In genomic region chr6:45450801-45451200, GRCh38 we compare ENCODE assay signal across 1 cellular context.
TF ChIP-seq lines count a peak whose summit lies in the region.

No MANE protein-coding gene starts in this region.

TF ChIP-seq in K562, 482 proteins besides CTCF, POLR2A, EP300 and RAD21 (continued from another document):
- 0 out of 2 replicates have a peak, but pooled peaks have one; percentile 13 for TF ChIP-seq FOXM1 (IDR thresholded peaks at IDR 0.05; ENCODE audit: low read depth)
- no peak for TF ChIP-seq FOXM1 (CRISPR knock-in tag; IDR thresholded peaks at IDR 0.05; ENCODE audit: low read depth)
- TF ChIP-seq DPF2 (IDR thresholded peaks at IDR 0.05) = peak; percentile 47
- no peak for TF ChIP-seq LEF1 (IDR thresholded peaks at IDR 0.05)
- TF ChIP-seq ZNF277 (CRISPR knock-in tag; IDR thresholded peaks at IDR 0.05; ENCODE audit: borderline replicate concordance) = no peak
- TF ChIP-seq, protein P1, sequence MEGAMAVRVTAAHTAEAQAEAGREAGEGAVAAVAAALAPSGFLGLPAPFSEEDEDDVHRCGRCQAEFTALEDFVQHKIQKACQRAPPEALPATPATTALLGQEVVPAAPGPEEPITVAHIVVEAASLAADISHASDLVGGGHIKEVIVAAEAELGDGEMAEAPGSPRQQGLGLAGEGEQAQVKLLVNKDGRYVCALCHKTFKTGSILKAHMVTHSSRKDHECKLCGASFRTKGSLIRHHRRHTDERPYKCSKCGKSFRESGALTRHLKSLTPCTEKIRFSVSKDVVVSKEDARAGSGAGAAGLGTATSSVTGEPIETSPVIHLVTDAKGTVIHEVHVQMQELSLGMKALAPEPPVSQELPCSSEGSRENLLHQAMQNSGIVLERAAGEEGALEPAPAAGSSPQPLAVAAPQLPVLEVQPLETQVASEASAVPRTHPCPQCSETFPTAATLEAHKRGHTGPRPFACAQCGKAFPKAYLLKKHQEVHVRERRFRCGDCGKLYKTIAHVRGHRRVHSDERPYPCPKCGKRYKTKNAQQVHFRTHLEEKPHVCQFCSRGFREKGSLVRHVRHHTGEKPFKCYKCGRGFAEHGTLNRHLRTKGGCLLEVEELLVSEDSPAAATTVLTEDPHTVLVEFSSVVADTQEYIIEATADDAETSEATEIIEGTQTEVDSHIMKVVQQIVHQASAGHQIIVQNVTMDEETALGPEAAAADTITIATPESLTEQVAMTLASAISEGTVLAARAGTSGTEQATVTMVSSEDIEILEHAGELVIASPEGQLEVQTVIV (CRISPR knock-in tag; IDR thresholded peaks at IDR 0.05; ENCODE audit: borderline replicate concordance) = no peak
- TF ChIP-seq HES1 (IDR thresholded peaks at IDR 0.05; ENCODE audit: low read depth) = no peak
- 0 out of 2 replicates have a peak, but pooled peaks have one; percentile 34 for TF ChIP-seq MECOM (CRISPR knock-in tag; IDR thresholded peaks at IDR 0.05)
- TF ChIP-seq CREB3L1 (IDR thresholded peaks at IDR 0.05; ENCODE audit: borderline replicate concordance, low read depth) = no peak
- TF ChIP-seq RNF2 (IDR thresholded peaks at IDR 0.05) = no peak
- no peak for TF ChIP-seq EGR1 (conservative IDR thresholded peaks at IDR 0.05)
- TF ChIP-seq GTF2B (IDR thresholded peaks at IDR 0.05; ENCODE audit: extremely low read depth, insufficient read length) = no peak
- TF ChIP-seq ZKSCAN1 (IDR thresholded peaks at IDR 0.05; ENCODE audit: low read depth, low read length) = no peak
- TF ChIP-seq CBX5 (IDR thresholded peaks at IDR 0.05; ENCODE audit: borderline replicate concordance, low read depth) = no peak
- peak; percentile 16; the same call in 1 of the 2 replicates for TF ChIP-seq TEAD4 (IDR thresholded peaks at IDR 0.05; ENCODE audit: low read length)
- TF ChIP-seq TEAD4 (CRISPR knock-in tag; IDR thresholded peaks at IDR 0.05; ENCODE audit: borderline replicate concordance) = no peak
- TF ChIP-seq RFX7 (CRISPR knock-in tag; IDR thresholded peaks at IDR 0.05) = no peak
- no peak for TF ChIP-seq MCM7 (IDR thresholded peaks at IDR 0.05)
- no peak for TF ChIP-seq E2F1 (CRISPR knock-in tag; IDR thresholded peaks at IDR 0.05)
- TF ChIP-seq CBFA2T3 (IDR thresholded peaks at IDR 0.05) = peak; percentile 33
- peak; percentile 53 for TF ChIP-seq ARID1B (IDR thresholded peaks at IDR 0.05)
- no peak for TF ChIP-seq NFE2 (IDR thresholded peaks at IDR 0.05; ENCODE audit: low read depth)
- no peak for TF ChIP-seq NR0B1 (IDR thresholded peaks at IDR 0.05; ENCODE audit: partially characterized antibody)
- TF ChIP-seq BHLHE40 (IDR thresholded peaks at IDR 0.05; ENCODE audit: low read length) = no peak
- TF ChIP-seq RBM17 (IDR thresholded peaks at IDR 0.05; ENCODE audit: borderline replicate concordance, low read depth, low read length) = no peak
- TF ChIP-seq MTA2 (IDR thresholded peaks at IDR 0.05; ENCODE audit: low read depth) = no peak
- TF ChIP-seq ZEB2 (IDR thresholded peaks at IDR 0.05) = peak; percentile 82
- TF ChIP-seq JUND (IDR thresholded peaks at IDR 0.05; ENCODE audit: borderline replicate concordance, low read depth, low read length) = no peak
- no peak for TF ChIP-seq JUND (tag; IDR thresholded peaks at IDR 0.05; ENCODE audit: borderline replicate concordance, low read depth, low read length)
- no peak for TF ChIP-seq MBD2 (IDR thresholded peaks at IDR 0.05; ENCODE audit: borderline replicate concordance, low read depth)
- no peak for TF ChIP-seq HMG20B (CRISPR knock-in tag; IDR thresholded peaks at IDR 0.05)
- no peak for TF ChIP-seq ZNF584 (CRISPR knock-in tag; IDR thresholded peaks at IDR 0.05; ENCODE audit: low read depth)
- TF ChIP-seq, protein P2, sequence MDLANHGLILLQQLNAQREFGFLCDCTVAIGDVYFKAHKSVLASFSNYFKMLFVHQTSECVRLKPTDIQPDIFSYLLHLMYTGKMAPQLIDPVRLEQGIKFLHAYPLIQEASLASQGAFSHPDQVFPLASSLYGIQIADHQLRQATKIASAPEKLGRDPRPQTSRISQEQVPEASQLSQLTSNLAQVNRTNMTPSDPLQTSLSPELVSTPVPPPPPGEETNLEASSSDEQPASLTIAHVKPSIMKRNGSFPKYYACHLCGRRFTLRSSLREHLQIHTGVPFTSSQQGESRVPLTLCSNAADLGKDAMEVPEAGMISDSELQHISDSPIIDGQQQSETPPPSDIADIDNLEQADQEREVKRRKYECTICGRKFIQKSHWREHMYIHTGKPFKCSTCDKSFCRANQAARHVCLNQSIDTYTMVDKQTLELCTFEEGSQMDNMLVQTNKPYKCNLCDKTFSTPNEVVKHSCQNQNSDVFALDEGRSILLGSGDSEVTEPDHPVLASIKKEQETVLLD (IDR thresholded peaks at IDR 0.05) = no peak
- TF ChIP-seq, protein P3, sequence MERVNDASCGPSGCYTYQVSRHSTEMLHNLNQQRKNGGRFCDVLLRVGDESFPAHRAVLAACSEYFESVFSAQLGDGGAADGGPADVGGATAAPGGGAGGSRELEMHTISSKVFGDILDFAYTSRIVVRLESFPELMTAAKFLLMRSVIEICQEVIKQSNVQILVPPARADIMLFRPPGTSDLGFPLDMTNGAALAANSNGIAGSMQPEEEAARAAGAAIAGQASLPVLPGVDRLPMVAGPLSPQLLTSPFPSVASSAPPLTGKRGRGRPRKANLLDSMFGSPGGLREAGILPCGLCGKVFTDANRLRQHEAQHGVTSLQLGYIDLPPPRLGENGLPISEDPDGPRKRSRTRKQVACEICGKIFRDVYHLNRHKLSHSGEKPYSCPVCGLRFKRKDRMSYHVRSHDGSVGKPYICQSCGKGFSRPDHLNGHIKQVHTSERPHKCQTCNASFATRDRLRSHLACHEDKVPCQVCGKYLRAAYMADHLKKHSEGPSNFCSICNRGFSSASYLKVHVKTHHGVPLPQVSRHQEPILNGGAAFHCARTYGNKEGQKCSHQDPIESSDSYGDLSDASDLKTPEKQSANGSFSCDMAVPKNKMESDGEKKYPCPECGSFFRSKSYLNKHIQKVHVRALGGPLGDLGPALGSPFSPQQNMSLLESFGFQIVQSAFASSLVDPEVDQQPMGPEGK (CRISPR knock-in tag; IDR thresholded peaks at IDR 0.05; ENCODE audit: borderline replicate concordance) = no peak
- TF ChIP-seq ERF (CRISPR knock-in tag; IDR thresholded peaks at IDR 0.05) = no peak
- no peak for TF ChIP-seq TCF7L2 (IDR thresholded peaks at IDR 0.05; ENCODE audit: low read depth, low read length)
- no peak for TF ChIP-seq ZNF12 (CRISPR knock-in tag; IDR thresholded peaks at IDR 0.05)
- no peak for TF ChIP-seq TRIM28 (IDR thresholded peaks at IDR 0.05)
- TF ChIP-seq KAT2B (IDR thresholded peaks at IDR 0.05; ENCODE audit: low read depth, low read length) = no peak
- TF ChIP-seq SRSF7 (optimal IDR thresholded peaks at IDR 0.05; ENCODE audit: low read depth, low read length) = no peak
- no peak for TF ChIP-seq TBL1XR1 (IDR thresholded peaks at IDR 0.05; ENCODE audit: low read length in 2 of 2)
- no peak for TF ChIP-seq NUFIP1 (IDR thresholded peaks at IDR 0.05; ENCODE audit: partially characterized antibody)
- no peak for TF ChIP-seq ZNF512 (tag; IDR thresholded peaks at IDR 0.05)
- TF ChIP-seq CTBP1 (IDR thresholded peaks at IDR 0.05; ENCODE audit: borderline replicate concordance) = peak; percentile 59; the same call in 1 of the 2 replicates
- no peak for TF ChIP-seq HDAC6 (IDR thresholded peaks at IDR 0.05; ENCODE audit: low read depth, low read length)
- TF ChIP-seq GABPA (tag; conservative IDR thresholded peaks at IDR 0.05; ENCODE audit: low read depth) = peak; percentile 40
- TF ChIP-seq ZNF766 (CRISPR knock-in tag; conservative IDR thresholded peaks at IDR 0.05) = 0 out of 2 replicates have a peak, but pooled peaks have one; percentile 42
- TF ChIP-seq ASH1L (IDR thresholded peaks at IDR 0.05; ENCODE audit: borderline replicate concordance, low read depth, partially characterized antibody) = no peak
